Comparison of ENCODE assay signal across 2 cellular contexts in the genomic region with DNA sequence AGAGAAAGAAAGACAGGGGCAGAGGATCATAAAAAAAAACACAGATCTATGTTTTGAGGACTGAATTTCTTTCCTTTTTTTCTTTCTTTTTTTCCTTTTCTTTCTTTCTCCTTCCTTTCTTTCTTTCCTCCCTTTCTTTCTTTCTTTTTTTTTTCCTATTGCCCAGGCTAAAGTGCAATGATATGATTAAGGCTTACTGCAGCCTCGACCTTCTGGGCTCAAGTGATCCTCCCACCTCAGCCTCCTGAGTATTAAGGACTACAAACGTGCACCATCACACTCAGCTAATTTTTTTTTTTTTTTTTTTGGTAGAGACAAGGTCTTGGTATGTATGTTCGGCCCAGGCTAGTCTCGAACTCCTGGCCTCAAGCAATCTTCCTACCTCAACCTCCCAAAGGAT.
A peak's percentile ranks its signal among the peaks of the same experiment; 100 is the strongest.
TF ChIP-seq lines count a peak whose summit lies in the region.

No MANE protein-coding gene starts in this region.

TF ChIP-seq in GM23338, 12 proteins besides CTCF, POLR2A, EP300 and RAD21:
- TF ChIP-seq, protein P1, sequence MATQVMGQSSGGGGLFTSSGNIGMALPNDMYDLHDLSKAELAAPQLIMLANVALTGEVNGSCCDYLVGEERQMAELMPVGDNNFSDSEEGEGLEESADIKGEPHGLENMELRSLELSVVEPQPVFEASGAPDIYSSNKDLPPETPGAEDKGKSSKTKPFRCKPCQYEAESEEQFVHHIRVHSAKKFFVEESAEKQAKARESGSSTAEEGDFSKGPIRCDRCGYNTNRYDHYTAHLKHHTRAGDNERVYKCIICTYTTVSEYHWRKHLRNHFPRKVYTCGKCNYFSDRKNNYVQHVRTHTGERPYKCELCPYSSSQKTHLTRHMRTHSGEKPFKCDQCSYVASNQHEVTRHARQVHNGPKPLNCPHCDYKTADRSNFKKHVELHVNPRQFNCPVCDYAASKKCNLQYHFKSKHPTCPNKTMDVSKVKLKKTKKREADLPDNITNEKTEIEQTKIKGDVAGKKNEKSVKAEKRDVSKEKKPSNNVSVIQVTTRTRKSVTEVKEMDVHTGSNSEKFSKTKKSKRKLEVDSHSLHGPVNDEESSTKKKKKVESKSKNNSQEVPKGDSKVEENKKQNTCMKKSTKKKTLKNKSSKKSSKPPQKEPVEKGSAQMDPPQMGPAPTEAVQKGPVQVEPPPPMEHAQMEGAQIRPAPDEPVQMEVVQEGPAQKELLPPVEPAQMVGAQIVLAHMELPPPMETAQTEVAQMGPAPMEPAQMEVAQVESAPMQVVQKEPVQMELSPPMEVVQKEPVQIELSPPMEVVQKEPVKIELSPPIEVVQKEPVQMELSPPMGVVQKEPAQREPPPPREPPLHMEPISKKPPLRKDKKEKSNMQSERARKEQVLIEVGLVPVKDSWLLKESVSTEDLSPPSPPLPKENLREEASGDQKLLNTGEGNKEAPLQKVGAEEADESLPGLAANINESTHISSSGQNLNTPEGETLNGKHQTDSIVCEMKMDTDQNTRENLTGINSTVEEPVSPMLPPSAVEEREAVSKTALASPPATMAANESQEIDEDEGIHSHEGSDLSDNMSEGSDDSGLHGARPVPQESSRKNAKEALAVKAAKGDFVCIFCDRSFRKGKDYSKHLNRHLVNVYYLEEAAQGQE (IDR thresholded peaks at IDR 0.05; ENCODE audit: unreplicated experiment) = no peak
- TF ChIP-seq ZNF114 (CRISPR knock-in tag; IDR thresholded peaks at IDR 0.05) = no peak

TF ChIP-seq in HepG2, 621 proteins besides CTCF, POLR2A, EP300 and RAD21 (continues in another document):
- TF ChIP-seq, protein P2, sequence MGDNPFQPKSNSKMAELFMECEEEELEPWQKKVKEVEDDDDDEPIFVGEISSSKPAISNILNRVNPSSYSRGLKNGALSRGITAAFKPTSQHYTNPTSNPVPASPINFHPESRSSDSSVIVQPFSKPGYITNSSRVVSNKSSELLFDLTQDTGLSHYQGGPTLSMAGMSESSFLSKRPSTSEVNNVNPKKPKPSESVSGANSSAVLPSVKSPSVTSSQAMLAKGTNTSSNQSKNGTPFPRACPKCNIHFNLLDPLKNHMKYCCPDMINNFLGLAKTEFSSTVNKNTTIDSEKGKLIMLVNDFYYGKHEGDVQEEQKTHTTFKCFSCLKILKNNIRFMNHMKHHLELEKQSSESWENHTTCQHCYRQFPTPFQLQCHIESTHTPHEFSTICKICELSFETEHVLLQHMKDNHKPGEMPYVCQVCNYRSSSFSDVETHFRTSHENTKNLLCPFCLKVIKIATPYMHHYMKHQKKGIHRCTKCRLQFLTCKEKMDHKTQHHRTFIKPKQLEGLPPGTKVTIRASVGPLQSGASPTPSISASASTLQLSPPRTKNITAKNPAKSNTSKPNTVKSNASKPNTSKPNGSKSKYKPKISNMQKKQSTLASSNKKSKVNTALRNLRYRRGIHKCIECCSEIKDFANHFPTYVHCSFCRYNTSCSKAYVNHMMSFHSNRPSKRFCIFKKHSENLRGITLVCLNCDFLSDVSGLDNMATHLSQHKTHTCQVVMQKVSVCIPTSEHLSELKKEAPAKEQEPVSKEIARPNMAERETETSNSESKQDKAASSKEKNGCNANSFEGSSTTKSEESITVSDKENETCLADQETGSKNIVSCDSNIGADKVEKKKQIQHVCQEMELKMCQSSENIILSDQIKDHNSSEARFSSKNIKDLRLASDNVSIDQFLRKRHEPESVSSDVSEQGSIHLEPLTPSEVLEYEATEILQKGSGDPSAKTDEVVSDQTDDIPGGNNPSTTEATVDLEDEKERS (CRISPR knock-in tag; IDR thresholded peaks at IDR 0.05) = peak; percentile 42; the same call in 1 of the 2 replicates
- TF ChIP-seq ONECUT2 (CRISPR knock-in tag; IDR thresholded peaks at IDR 0.05) = no peak
- TF ChIP-seq ADNP (CRISPR knock-in tag; IDR thresholded peaks at IDR 0.05) = peak; percentile 13; the same call in 1 of the 2 replicates
- no peak for TF ChIP-seq NFRKB (IDR thresholded peaks at IDR 0.05)
- no peak for TF ChIP-seq SRSF9 (IDR thresholded peaks at IDR 0.05; ENCODE audit: borderline replicate concordance, insufficient read depth, low read depth, low read length, poor library complexity, severe bottlenecking)
- no peak for TF ChIP-seq ZNF160 (CRISPR knock-in tag; IDR thresholded peaks at IDR 0.05)
- no peak for TF ChIP-seq PAF1 (CRISPR knock-in tag; IDR thresholded peaks at IDR 0.05)
- no peak for TF ChIP-seq ZNF224 (CRISPR knock-in tag; IDR thresholded peaks at IDR 0.05)
- TF ChIP-seq, protein P3, sequence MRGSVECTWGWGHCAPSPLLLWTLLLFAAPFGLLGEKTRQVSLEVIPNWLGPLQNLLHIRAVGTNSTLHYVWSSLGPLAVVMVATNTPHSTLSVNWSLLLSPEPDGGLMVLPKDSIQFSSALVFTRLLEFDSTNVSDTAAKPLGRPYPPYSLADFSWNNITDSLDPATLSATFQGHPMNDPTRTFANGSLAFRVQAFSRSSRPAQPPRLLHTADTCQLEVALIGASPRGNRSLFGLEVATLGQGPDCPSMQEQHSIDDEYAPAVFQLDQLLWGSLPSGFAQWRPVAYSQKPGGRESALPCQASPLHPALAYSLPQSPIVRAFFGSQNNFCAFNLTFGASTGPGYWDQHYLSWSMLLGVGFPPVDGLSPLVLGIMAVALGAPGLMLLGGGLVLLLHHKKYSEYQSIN (CRISPR knock-in tag; IDR thresholded peaks at IDR 0.05; ENCODE audit: borderline replicate concordance) = no peak
- no peak for TF ChIP-seq HOXA5 (CRISPR knock-in tag; IDR thresholded peaks at IDR 0.05)
- TF ChIP-seq, protein P4, sequence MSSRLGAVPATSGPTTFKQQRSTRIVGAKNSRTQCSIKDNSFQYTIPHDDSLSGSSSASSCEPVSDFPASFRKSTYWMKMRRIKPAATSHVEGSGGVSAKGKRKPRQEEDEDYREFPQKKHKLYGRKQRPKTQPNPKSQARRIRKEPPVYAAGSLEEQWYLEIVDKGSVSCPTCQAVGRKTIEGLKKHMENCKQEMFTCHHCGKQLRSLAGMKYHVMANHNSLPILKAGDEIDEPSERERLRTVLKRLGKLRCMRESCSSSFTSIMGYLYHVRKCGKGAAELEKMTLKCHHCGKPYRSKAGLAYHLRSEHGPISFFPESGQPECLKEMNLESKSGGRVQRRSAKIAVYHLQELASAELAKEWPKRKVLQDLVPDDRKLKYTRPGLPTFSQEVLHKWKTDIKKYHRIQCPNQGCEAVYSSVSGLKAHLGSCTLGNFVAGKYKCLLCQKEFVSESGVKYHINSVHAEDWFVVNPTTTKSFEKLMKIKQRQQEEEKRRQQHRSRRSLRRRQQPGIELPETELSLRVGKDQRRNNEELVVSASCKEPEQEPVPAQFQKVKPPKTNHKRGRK (CRISPR knock-in tag; IDR thresholded peaks at IDR 0.05) = peak; percentile 63; the same call in 1 of the 2 replicates
- TF ChIP-seq TP53 (CRISPR knock-in tag; conservative IDR thresholded peaks at IDR 0.05) = no peak
- no peak for TF ChIP-seq LCORL (IDR thresholded peaks at IDR 0.05)
- TF ChIP-seq LCORL (CRISPR knock-in tag; IDR thresholded peaks at IDR 0.05) = no peak
- TF ChIP-seq KDM2A (CRISPR knock-in tag; IDR thresholded peaks at IDR 0.05; ENCODE audit: borderline replicate concordance, low read depth) = no peak
- TF ChIP-seq PITX1 (CRISPR knock-in tag; IDR thresholded peaks at IDR 0.05) = peak; percentile 11; the same call in 1 of the 2 replicates
- TF ChIP-seq, protein P5, sequence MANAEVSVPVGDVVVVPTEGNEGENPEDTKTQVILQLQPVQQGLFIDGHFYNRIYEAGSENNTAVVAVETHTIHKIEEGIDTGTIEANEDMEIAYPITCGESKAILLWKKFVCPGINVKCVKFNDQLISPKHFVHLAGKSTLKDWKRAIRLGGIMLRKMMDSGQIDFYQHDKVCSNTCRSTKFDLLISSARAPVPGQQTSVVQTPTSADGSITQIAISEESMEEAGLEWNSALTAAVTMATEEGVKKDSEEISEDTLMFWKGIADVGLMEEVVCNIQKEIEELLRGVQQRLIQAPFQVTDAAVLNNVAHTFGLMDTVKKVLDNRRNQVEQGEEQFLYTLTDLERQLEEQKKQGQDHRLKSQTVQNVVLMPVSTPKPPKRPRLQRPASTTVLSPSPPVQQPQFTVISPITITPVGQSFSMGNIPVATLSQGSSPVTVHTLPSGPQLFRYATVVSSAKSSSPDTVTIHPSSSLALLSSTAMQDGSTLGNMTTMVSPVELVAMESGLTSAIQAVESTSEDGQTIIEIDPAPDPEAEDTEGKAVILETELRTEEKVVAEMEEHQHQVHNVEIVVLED (CRISPR knock-in tag; IDR thresholded peaks at IDR 0.05; ENCODE audit: borderline replicate concordance) = no peak
- no peak for TF ChIP-seq RFXAP (CRISPR knock-in tag; IDR thresholded peaks at IDR 0.05; ENCODE audit: borderline replicate concordance)
- TF ChIP-seq, protein P6, sequence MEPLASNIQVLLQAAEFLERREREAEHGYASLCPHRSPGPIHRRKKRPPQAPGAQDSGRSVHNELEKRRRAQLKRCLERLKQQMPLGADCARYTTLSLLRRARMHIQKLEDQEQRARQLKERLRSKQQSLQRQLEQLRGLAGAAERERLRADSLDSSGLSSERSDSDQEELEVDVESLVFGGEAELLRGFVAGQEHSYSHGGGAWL (CRISPR knock-in tag; IDR thresholded peaks at IDR 0.05) = no peak
- TF ChIP-seq, protein P7, sequence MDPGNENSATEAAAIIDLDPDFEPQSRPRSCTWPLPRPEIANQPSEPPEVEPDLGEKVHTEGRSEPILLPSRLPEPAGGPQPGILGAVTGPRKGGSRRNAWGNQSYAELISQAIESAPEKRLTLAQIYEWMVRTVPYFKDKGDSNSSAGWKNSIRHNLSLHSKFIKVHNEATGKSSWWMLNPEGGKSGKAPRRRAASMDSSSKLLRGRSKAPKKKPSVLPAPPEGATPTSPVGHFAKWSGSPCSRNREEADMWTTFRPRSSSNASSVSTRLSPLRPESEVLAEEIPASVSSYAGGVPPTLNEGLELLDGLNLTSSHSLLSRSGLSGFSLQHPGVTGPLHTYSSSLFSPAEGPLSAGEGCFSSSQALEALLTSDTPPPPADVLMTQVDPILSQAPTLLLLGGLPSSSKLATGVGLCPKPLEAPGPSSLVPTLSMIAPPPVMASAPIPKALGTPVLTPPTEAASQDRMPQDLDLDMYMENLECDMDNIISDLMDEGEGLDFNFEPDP (CRISPR knock-in tag; conservative IDR thresholded peaks at IDR 0.05) = no peak
- TF ChIP-seq MED8 (CRISPR knock-in tag; IDR thresholded peaks at IDR 0.05; ENCODE audit: insufficient replicate concordance) = no peak
- TF ChIP-seq, protein P8, sequence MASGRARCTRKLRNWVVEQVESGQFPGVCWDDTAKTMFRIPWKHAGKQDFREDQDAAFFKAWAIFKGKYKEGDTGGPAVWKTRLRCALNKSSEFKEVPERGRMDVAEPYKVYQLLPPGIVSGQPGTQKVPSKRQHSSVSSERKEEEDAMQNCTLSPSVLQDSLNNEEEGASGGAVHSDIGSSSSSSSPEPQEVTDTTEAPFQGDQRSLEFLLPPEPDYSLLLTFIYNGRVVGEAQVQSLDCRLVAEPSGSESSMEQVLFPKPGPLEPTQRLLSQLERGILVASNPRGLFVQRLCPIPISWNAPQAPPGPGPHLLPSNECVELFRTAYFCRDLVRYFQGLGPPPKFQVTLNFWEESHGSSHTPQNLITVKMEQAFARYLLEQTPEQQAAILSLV (CRISPR knock-in tag; IDR thresholded peaks at IDR 0.05; ENCODE audit: borderline replicate concordance) = no peak
- no peak for TF ChIP-seq ZNF563 (CRISPR knock-in tag; IDR thresholded peaks at IDR 0.05)
- TF ChIP-seq, protein P9, sequence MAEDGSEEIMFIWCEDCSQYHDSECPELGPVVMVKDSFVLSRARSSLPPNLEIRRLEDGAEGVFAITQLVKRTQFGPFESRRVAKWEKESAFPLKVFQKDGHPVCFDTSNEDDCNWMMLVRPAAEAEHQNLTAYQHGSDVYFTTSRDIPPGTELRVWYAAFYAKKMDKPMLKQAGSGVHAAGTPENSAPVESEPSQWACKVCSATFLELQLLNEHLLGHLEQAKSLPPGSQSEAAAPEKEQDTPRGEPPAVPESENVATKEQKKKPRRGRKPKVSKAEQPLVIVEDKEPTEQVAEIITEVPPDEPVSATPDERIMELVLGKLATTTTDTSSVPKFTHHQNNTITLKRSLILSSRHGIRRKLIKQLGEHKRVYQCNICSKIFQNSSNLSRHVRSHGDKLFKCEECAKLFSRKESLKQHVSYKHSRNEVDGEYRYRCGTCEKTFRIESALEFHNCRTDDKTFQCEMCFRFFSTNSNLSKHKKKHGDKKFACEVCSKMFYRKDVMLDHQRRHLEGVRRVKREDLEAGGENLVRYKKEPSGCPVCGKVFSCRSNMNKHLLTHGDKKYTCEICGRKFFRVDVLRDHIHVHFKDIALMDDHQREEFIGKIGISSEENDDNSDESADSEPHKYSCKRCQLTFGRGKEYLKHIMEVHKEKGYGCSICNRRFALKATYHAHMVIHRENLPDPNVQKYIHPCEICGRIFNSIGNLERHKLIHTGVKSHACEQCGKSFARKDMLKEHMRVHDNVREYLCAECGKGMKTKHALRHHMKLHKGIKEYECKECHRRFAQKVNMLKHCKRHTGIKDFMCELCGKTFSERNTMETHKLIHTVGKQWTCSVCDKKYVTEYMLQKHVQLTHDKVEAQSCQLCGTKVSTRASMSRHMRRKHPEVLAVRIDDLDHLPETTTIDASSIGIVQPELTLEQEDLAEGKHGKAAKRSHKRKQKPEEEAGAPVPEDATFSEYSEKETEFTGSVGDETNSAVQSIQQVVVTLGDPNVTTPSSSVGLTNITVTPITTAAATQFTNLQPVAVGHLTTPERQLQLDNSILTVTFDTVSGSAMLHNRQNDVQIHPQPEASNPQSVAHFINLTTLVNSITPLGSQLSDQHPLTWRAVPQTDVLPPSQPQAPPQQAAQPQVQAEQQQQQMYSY (CRISPR knock-in tag; IDR thresholded peaks at IDR 0.05) = no peak
- no peak for TF ChIP-seq RFXANK (CRISPR knock-in tag; IDR thresholded peaks at IDR 0.05)
- no peak for TF ChIP-seq SIN3A (IDR thresholded peaks at IDR 0.05; ENCODE audit: borderline replicate concordance, low read depth, low read length)
- TF ChIP-seq, protein P10, sequence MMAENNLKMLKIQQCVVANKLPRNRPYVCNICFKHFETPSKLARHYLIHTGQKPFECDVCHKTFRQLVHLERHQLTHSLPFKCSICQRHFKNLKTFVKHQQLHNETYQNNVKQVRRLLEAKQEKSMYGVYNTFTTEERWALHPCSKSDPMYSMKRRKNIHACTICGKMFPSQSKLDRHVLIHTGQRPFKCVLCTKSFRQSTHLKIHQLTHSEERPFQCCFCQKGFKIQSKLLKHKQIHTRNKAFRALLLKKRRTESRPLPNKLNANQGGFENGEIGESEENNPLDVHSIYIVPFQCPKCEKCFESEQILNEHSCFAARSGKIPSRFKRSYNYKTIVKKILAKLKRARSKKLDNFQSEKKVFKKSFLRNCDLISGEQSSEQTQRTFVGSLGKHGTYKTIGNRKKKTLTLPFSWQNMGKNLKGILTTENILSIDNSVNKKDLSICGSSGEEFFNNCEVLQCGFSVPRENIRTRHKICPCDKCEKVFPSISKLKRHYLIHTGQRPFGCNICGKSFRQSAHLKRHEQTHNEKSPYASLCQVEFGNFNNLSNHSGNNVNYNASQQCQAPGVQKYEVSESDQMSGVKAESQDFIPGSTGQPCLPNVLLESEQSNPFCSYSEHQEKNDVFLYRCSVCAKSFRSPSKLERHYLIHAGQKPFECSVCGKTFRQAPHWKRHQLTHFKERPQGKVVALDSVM (CRISPR knock-in tag; IDR thresholded peaks at IDR 0.05) = peak; percentile 91
- TF ChIP-seq SAFB2 (CRISPR knock-in tag; IDR thresholded peaks at IDR 0.05; ENCODE audit: borderline replicate concordance, low read depth) = no peak
- TF ChIP-seq ZNF510 (CRISPR knock-in tag; IDR thresholded peaks at IDR 0.05; ENCODE audit: low read depth) = no peak
- TF ChIP-seq AHR (CRISPR knock-in tag; IDR thresholded peaks at IDR 0.05) = no peak
- no peak for TF ChIP-seq SOX6 (IDR thresholded peaks at IDR 0.05)
- TF ChIP-seq SOX6 (CRISPR knock-in tag; IDR thresholded peaks at IDR 0.05) = no peak
- no peak for TF ChIP-seq ETV5 (CRISPR knock-in tag; IDR thresholded peaks at IDR 0.05; ENCODE audit: borderline replicate concordance)
- TF ChIP-seq, protein P11, sequence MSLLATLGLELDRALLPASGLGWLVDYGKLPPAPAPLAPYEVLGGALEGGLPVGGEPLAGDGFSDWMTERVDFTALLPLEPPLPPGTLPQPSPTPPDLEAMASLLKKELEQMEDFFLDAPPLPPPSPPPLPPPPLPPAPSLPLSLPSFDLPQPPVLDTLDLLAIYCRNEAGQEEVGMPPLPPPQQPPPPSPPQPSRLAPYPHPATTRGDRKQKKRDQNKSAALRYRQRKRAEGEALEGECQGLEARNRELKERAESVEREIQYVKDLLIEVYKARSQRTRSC (CRISPR knock-in tag; IDR thresholded peaks at IDR 0.05; ENCODE audit: low read depth) = no peak
- TF ChIP-seq ZMYM3 (CRISPR knock-in tag; IDR thresholded peaks at IDR 0.05) = peak; percentile 32; the same call in 1 of the 2 replicates
